1 cellular context compared by ENCODE assay signal in the genomic region with DNA sequence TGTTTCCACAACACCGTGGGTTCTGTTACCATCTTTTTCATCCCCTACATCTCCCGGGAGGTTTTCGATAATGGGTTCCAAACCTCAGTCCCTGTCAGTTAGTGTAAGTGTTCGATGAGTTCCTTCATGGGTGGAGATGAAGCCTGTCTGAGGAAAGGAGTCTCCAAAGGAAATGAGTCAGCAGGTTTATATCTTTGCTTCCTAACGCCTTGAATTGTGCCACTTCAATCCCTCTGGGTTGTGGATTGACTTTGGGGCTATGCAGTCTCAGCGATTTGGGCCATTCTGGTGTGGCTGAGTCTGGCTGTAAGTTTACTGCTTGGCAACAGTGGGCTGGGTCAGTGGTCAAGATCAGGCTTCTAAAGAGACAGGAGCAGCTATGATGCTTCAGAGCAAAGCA.
TF ChIP-seq lines count a peak whose summit lies in the region.

No MANE protein-coding gene starts in this region.

TF ChIP-seq in WTC11, 78 proteins besides CTCF, POLR2A, EP300 and RAD21 (continued from another document):
- TF ChIP-seq, protein P1, sequence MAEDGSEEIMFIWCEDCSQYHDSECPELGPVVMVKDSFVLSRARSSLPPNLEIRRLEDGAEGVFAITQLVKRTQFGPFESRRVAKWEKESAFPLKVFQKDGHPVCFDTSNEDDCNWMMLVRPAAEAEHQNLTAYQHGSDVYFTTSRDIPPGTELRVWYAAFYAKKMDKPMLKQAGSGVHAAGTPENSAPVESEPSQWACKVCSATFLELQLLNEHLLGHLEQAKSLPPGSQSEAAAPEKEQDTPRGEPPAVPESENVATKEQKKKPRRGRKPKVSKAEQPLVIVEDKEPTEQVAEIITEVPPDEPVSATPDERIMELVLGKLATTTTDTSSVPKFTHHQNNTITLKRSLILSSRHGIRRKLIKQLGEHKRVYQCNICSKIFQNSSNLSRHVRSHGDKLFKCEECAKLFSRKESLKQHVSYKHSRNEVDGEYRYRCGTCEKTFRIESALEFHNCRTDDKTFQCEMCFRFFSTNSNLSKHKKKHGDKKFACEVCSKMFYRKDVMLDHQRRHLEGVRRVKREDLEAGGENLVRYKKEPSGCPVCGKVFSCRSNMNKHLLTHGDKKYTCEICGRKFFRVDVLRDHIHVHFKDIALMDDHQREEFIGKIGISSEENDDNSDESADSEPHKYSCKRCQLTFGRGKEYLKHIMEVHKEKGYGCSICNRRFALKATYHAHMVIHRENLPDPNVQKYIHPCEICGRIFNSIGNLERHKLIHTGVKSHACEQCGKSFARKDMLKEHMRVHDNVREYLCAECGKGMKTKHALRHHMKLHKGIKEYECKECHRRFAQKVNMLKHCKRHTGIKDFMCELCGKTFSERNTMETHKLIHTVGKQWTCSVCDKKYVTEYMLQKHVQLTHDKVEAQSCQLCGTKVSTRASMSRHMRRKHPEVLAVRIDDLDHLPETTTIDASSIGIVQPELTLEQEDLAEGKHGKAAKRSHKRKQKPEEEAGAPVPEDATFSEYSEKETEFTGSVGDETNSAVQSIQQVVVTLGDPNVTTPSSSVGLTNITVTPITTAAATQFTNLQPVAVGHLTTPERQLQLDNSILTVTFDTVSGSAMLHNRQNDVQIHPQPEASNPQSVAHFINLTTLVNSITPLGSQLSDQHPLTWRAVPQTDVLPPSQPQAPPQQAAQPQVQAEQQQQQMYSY (CRISPR knock-in tag; IDR thresholded peaks at IDR 0.05): no peak
- no peak for TF ChIP-seq MXD4 (CRISPR knock-in tag; IDR thresholded peaks at IDR 0.05; ENCODE audit: borderline replicate concordance)
- no peak for TF ChIP-seq ZNF121 (CRISPR knock-in tag; IDR thresholded peaks at IDR 0.05)
- no peak for TF ChIP-seq NR3C1 (CRISPR knock-in tag; conservative IDR thresholded peaks at IDR 0.05; ENCODE audit: low read depth)
- TF ChIP-seq ETV6 (CRISPR knock-in tag; IDR thresholded peaks at IDR 0.05): no peak
- TF ChIP-seq SP1 (CRISPR knock-in tag; conservative IDR thresholded peaks at IDR 0.05): no peak
- TF ChIP-seq, protein P2, sequence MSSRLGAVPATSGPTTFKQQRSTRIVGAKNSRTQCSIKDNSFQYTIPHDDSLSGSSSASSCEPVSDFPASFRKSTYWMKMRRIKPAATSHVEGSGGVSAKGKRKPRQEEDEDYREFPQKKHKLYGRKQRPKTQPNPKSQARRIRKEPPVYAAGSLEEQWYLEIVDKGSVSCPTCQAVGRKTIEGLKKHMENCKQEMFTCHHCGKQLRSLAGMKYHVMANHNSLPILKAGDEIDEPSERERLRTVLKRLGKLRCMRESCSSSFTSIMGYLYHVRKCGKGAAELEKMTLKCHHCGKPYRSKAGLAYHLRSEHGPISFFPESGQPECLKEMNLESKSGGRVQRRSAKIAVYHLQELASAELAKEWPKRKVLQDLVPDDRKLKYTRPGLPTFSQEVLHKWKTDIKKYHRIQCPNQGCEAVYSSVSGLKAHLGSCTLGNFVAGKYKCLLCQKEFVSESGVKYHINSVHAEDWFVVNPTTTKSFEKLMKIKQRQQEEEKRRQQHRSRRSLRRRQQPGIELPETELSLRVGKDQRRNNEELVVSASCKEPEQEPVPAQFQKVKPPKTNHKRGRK (CRISPR knock-in tag; IDR thresholded peaks at IDR 0.05; ENCODE audit: borderline replicate concordance): no peak
- no peak for TF ChIP-seq MYBL2 (CRISPR knock-in tag; IDR thresholded peaks at IDR 0.05)
- TF ChIP-seq FOXJ3 (CRISPR knock-in tag; IDR thresholded peaks at IDR 0.05; ENCODE audit: borderline replicate concordance): no peak
- TF ChIP-seq, protein P3, sequence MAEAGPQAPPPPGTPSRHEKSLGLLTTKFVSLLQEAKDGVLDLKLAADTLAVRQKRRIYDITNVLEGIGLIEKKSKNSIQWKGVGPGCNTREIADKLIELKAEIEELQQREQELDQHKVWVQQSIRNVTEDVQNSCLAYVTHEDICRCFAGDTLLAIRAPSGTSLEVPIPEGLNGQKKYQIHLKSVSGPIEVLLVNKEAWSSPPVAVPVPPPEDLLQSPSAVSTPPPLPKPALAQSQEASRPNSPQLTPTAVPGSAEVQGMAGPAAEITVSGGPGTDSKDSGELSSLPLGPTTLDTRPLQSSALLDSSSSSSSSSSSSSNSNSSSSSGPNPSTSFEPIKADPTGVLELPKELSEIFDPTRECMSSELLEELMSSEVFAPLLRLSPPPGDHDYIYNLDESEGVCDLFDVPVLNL (CRISPR knock-in tag; IDR thresholded peaks at IDR 0.05; ENCODE audit: borderline replicate concordance, low read depth): no peak
- no peak for TF ChIP-seq NR1H2 (CRISPR knock-in tag; IDR thresholded peaks at IDR 0.05)
- TF ChIP-seq, protein P4, sequence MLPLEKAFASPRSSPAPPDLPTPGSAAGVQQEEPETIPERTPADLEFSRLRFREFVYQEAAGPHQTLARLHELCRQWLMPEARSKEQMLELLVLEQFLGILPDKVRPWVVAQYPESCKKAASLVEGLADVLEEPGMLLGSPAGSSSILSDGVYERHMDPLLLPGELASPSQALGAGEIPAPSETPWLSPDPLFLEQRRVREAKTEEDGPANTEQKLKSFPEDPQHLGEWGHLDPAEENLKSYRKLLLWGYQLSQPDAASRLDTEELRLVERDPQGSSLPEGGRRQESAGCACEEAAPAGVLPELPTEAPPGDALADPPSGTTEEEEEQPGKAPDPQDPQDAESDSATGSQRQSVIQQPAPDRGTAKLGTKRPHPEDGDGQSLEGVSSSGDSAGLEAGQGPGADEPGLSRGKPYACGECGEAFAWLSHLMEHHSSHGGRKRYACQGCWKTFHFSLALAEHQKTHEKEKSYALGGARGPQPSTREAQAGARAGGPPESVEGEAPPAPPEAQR (CRISPR knock-in tag; IDR thresholded peaks at IDR 0.05): no peak
- no peak for TF ChIP-seq IRF2 (CRISPR knock-in tag; IDR thresholded peaks at IDR 0.05; ENCODE audit: borderline replicate concordance, low read depth)
- TF ChIP-seq, protein P5, sequence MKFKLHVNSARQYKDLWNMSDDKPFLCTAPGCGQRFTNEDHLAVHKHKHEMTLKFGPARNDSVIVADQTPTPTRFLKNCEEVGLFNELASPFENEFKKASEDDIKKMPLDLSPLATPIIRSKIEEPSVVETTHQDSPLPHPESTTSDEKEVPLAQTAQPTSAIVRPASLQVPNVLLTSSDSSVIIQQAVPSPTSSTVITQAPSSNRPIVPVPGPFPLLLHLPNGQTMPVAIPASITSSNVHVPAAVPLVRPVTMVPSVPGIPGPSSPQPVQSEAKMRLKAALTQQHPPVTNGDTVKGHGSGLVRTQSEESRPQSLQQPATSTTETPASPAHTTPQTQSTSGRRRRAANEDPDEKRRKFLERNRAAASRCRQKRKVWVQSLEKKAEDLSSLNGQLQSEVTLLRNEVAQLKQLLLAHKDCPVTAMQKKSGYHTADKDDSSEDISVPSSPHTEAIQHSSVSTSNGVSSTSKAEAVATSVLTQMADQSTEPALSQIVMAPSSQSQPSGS (CRISPR knock-in tag; IDR thresholded peaks at IDR 0.05; ENCODE audit: borderline replicate concordance, low read depth): no peak
